ENCODE assay signal across 1 cellular context in the genomic region with DNA sequence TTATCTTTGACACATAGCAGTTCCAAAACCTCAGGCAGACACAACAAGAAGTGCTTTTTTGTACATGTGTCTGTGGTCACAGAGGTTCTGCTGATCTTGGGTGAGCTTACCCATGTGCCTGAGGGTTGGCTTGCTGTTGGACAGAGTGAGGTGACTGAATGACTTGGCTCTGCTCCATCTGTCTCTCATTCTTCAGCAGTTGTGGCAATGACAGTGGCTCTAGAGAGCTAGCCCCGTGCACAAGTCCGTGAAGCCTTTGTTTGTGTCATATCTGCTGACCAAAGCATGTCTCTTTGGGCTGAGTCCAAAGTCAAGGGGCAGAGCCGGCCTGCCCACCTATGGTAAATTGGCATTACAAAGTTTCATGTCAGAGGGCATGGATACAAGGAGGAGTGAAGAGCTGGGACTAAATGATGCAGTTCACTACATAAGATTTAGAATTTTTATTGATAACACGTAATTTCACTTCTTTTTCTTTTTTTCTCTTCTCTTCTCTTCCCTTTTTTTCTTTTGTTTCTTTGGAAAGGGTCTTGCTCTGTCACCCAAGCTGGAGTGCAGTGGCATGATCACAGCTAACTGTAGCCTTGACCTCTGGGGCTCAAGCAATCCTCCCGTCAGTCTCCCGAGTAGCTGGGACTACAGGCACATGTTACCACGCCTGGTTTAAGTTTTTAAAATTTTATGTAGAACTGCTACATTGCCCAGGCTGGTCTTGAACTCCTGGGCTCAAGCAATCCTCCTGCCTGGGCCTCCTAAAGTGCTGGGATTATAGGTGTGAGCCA.
TF ChIP-seq lines count a peak whose summit lies in the region.

No MANE protein-coding gene starts in this region.

TF ChIP-seq in K562, 482 proteins besides CTCF, POLR2A, EP300 and RAD21 (continued from another document and continues in another):
- TF ChIP-seq, protein P1, sequence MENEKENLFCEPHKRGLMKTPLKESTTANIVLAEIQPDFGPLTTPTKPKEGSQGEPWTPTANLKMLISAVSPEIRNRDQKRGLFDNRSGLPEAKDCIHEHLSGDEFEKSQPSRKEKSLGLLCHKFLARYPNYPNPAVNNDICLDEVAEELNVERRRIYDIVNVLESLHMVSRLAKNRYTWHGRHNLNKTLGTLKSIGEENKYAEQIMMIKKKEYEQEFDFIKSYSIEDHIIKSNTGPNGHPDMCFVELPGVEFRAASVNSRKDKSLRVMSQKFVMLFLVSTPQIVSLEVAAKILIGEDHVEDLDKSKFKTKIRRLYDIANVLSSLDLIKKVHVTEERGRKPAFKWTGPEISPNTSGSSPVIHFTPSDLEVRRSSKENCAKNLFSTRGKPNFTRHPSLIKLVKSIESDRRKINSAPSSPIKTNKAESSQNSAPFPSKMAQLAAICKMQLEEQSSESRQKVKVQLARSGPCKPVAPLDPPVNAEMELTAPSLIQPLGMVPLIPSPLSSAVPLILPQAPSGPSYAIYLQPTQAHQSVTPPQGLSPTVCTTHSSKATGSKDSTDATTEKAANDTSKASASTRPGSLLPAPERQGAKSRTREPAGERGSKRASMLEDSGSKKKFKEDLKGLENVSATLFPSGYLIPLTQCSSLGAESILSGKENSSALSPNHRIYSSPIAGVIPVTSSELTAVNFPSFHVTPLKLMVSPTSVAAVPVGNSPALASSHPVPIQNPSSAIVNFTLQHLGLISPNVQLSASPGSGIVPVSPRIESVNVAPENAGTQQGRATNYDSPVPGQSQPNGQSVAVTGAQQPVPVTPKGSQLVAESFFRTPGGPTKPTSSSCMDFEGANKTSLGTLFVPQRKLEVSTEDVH (IDR thresholded peaks at IDR 0.05; ENCODE audit: low read depth, partially characterized antibody), result no peak
- no peak for TF ChIP-seq POLR2AphosphoS2 (IDR thresholded peaks at IDR 0.05; ENCODE audit: low read length)
- TF ChIP-seq TAL1 (IDR thresholded peaks at IDR 0.05), result no peak
- no peak for TF ChIP-seq FUS (optimal IDR thresholded peaks at IDR 0.05; ENCODE audit: low read depth, low read length)
- TF ChIP-seq, protein P2, sequence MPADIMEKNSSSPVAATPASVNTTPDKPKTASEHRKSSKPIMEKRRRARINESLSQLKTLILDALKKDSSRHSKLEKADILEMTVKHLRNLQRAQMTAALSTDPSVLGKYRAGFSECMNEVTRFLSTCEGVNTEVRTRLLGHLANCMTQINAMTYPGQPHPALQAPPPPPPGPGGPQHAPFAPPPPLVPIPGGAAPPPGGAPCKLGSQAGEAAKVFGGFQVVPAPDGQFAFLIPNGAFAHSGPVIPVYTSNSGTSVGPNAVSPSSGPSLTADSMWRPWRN (IDR thresholded peaks at IDR 0.05; ENCODE audit: low read depth), result no peak
- no peak for TF ChIP-seq ZFP36 (IDR thresholded peaks at IDR 0.05; ENCODE audit: low read depth, low read length, partially characterized antibody)
- TF ChIP-seq NELFE (IDR thresholded peaks at IDR 0.05; ENCODE audit: insufficient read depth, insufficient read length), result no peak
- no peak for TF ChIP-seq BCOR (IDR thresholded peaks at IDR 0.05)
- TF ChIP-seq MAFK (IDR thresholded peaks at IDR 0.05; ENCODE audit: low read length), result no peak
- TF ChIP-seq ZNF644 (tag; IDR thresholded peaks at IDR 0.05; ENCODE audit: low read depth), result no peak
- TF ChIP-seq EHMT2 (IDR thresholded peaks at IDR 0.05), result no peak
- peak; percentile 47 for TF ChIP-seq MEIS2 (IDR thresholded peaks at IDR 0.05; ENCODE audit: partially characterized antibody)
- TF ChIP-seq EGR1 (conservative IDR thresholded peaks at IDR 0.05), result no peak
- TF ChIP-seq BDP1 (IDR thresholded peaks at IDR 0.05; ENCODE audit: insufficient read depth, insufficient read length), result no peak
- TF ChIP-seq PHF20 (IDR thresholded peaks at IDR 0.05; ENCODE audit: partially characterized antibody), result no peak
- TF ChIP-seq, protein P3, sequence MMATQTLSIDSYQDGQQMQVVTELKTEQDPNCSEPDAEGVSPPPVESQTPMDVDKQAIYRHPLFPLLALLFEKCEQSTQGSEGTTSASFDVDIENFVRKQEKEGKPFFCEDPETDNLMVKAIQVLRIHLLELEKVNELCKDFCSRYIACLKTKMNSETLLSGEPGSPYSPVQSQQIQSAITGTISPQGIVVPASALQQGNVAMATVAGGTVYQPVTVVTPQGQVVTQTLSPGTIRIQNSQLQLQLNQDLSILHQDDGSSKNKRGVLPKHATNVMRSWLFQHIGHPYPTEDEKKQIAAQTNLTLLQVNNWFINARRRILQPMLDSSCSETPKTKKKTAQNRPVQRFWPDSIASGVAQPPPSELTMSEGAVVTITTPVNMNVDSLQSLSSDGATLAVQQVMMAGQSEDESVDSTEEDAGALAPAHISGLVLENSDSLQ (IDR thresholded peaks at IDR 0.05), result peak; percentile 56
- TF ChIP-seq JUND (IDR thresholded peaks at IDR 0.05; ENCODE audit: borderline replicate concordance, low read depth, low read length), result no peak
- TF ChIP-seq JUND (tag; IDR thresholded peaks at IDR 0.05; ENCODE audit: borderline replicate concordance, low read depth, low read length), result 0 out of 3 replicates have a peak, but pooled peaks have one; percentile 26
- TF ChIP-seq NCOA2 (IDR thresholded peaks at IDR 0.05; ENCODE audit: partially characterized antibody in 2 of 2), result no peak
- TF ChIP-seq TAF9B (IDR thresholded peaks at IDR 0.05; ENCODE audit: partially characterized antibody), result no peak
- TF ChIP-seq HCFC1 (IDR thresholded peaks at IDR 0.05; ENCODE audit: low read depth, low read length), result no peak
- no peak for TF ChIP-seq HDAC2 (IDR thresholded peaks at IDR 0.05)
- TF ChIP-seq ZNF77 (CRISPR knock-in tag; IDR thresholded peaks at IDR 0.05), result no peak
- no peak for TF ChIP-seq E2F3 (CRISPR knock-in tag; IDR thresholded peaks at IDR 0.05)
- TF ChIP-seq, protein P4, sequence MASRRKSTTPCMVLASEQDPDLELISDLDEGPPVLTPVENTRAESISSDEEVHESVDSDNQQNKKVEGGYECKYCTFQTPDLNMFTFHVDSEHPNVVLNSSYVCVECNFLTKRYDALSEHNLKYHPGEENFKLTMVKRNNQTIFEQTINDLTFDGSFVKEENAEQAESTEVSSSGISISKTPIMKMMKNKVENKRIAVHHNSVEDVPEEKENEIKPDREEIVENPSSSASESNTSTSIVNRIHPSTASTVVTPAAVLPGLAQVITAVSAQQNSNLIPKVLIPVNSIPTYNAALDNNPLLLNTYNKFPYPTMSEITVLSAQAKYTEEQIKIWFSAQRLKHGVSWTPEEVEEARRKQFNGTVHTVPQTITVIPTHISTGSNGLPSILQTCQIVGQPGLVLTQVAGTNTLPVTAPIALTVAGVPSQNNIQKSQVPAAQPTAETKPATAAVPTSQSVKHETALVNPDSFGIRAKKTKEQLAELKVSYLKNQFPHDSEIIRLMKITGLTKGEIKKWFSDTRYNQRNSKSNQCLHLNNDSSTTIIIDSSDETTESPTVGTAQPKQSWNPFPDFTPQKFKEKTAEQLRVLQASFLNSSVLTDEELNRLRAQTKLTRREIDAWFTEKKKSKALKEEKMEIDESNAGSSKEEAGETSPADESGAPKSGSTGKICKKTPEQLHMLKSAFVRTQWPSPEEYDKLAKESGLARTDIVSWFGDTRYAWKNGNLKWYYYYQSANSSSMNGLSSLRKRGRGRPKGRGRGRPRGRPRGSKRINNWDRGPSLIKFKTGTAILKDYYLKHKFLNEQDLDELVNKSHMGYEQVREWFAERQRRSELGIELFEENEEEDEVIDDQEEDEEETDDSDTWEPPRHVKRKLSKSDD (conservative IDR thresholded peaks at IDR 0.05; ENCODE audit: low read length), result no peak
- TF ChIP-seq, protein P5, sequence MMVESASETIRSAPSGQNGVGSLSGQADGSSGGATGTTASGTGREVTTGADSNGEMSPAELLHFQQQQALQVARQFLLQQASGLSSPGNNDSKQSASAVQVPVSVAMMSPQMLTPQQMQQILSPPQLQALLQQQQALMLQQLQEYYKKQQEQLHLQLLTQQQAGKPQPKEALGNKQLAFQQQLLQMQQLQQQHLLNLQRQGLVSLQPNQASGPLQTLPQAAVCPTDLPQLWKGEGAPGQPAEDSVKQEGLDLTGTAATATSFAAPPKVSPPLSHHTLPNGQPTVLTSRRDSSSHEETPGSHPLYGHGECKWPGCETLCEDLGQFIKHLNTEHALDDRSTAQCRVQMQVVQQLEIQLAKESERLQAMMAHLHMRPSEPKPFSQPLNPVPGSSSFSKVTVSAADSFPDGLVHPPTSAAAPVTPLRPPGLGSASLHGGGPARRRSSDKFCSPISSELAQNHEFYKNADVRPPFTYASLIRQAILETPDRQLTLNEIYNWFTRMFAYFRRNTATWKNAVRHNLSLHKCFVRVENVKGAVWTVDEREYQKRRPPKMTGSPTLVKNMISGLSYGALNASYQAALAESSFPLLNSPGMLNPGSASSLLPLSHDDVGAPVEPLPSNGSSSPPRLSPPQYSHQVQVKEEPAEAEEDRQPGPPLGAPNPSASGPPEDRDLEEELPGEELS (CRISPR knock-in tag; IDR thresholded peaks at IDR 0.05; ENCODE audit: borderline replicate concordance), result no peak
- no peak for TF ChIP-seq POU5F1 (IDR thresholded peaks at IDR 0.05; ENCODE audit: borderline replicate concordance, low read depth, low read length, partially characterized antibody)
- TF ChIP-seq ETV1 (tag; conservative IDR thresholded peaks at IDR 0.05; ENCODE audit: low read depth), result no peak
- TF ChIP-seq, protein P6, sequence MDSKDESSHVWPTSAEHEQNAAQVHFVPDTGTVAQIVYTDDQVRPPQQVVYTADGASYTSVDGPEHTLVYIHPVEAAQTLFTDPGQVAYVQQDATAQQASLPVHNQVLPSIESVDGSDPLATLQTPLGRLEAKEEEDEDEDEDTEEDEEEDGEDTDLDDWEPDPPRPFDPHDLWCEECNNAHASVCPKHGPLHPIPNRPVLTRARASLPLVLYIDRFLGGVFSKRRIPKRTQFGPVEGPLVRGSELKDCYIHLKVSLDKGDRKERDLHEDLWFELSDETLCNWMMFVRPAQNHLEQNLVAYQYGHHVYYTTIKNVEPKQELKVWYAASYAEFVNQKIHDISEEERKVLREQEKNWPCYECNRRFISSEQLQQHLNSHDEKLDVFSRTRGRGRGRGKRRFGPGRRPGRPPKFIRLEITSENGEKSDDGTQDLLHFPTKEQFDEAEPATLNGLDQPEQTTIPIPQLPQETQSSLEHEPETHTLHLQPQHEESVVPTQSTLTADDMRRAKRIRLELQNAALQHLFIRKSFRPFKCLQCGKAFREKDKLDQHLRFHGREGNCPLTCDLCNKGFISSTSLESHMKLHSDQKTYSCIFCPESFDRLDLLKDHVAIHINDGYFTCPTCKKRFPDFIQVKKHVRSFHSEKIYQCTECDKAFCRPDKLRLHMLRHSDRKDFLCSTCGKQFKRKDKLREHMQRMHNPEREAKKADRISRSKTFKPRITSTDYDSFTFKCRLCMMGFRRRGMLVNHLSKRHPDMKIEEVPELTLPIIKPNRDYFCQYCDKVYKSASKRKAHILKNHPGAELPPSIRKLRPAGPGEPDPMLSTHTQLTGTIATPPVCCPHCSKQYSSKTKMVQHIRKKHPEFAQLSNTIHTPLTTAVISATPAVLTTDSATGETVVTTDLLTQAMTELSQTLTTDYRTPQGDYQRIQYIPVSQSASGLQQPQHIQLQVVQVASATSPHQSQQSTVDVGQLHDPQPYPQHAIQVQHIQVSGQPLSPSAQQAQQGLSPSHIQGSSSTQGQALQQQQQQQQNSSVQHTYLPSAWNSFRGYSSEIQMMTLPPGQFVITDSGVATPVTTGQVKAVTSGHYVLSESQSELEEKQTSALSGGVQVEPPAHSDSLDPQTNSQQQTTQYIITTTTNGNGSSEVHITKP (IDR thresholded peaks at IDR 0.05; ENCODE audit: partially characterized antibody), result no peak
- TF ChIP-seq, protein P7, sequence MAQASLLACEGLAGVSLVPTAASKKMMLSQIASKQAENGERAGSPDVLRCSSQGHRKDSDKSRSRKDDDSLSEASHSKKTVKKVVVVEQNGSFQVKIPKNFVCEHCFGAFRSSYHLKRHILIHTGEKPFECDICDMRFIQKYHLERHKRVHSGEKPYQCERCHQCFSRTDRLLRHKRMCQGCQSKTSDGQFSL (CRISPR knock-in tag; IDR thresholded peaks at IDR 0.05), result no peak
- TF ChIP-seq, protein P7 (tag; IDR thresholded peaks at IDR 0.05), result no peak
- no peak for TF ChIP-seq HDAC1 (IDR thresholded peaks at IDR 0.05)
- TF ChIP-seq POLR2AphosphoS5 (IDR thresholded peaks at IDR 0.05; ENCODE audit: control insufficient read depth, insufficient read depth, low read depth, low read length), result no peak
- no peak for TF ChIP-seq ELF2 (CRISPR knock-in tag; IDR thresholded peaks at IDR 0.05)
- TF ChIP-seq ZKSCAN1 (IDR thresholded peaks at IDR 0.05; ENCODE audit: low read depth, low read length), result no peak
- TF ChIP-seq, protein P8, sequence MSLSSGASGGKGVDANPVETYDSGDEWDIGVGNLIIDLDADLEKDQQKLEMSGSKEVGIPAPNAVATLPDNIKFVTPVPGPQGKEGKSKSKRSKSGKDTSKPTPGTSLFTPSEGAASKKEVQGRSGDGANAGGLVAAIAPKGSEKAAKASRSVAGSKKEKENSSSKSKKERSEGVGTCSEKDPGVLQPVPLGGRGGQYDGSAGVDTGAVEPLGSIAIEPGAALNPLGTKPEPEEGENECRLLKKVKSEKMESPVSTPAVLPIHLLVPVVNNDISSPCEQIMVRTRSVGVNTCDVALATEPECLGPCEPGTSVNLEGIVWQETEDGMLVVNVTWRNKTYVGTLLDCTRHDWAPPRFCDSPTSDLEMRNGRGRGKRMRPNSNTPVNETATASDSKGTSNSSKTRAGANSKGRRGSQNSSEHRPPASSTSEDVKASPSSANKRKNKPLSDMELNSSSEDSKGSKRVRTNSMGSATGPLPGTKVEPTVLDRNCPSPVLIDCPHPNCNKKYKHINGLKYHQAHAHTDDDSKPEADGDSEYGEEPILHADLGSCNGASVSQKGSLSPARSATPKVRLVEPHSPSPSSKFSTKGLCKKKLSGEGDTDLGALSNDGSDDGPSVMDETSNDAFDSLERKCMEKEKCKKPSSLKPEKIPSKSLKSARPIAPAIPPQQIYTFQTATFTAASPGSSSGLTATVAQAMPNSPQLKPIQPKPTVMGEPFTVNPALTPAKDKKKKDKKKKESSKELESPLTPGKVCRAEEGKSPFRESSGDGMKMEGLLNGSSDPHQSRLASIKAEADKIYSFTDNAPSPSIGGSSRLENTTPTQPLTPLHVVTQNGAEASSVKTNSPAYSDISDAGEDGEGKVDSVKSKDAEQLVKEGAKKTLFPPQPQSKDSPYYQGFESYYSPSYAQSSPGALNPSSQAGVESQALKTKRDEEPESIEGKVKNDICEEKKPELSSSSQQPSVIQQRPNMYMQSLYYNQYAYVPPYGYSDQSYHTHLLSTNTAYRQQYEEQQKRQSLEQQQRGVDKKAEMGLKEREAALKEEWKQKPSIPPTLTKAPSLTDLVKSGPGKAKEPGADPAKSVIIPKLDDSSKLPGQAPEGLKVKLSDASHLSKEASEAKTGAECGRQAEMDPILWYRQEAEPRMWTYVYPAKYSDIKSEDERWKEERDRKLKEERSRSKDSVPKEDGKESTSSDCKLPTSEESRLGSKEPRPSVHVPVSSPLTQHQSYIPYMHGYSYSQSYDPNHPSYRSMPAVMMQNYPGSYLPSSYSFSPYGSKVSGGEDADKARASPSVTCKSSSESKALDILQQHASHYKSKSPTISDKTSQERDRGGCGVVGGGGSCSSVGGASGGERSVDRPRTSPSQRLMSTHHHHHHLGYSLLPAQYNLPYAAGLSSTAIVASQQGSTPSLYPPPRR (CRISPR knock-in tag; IDR thresholded peaks at IDR 0.05; ENCODE audit: borderline replicate concordance), result no peak
- no peak for TF ChIP-seq WHSC1 (IDR thresholded peaks at IDR 0.05; ENCODE audit: low read length)
- TF ChIP-seq ZNF3 (CRISPR knock-in tag; IDR thresholded peaks at IDR 0.05), result no peak
